In genomic region chr14:61386173-61386772, GRCh38 we compare ENCODE assay signal across 17 cellular contexts.
DNase-seq lines count a peak whose midpoint lies in the region; ATAC-seq and TF ChIP-seq lines count a peak whose summit lies in the region.
"Had no signal": no experiment of that assay in that cellular context is flagged by ENCODE, and none has a peak within 500 bp of the region (broad histone marks: within the 10 kb centered on the region; RNA-seq: fewer than 3 reads in every experiment).

No MANE protein-coding gene starts in this region.

- H2BK120ac ChIP-seq in trophoblast cell (ENCODE audit: insufficient read depth, low read length, poor library complexity) = peak overlapping the region; percentile 95

- H4K91ac ChIP-seq in trophoblast cell (ENCODE audit: low read depth, low read length) = peak overlapping the region; percentile 93

- H3K23ac ChIP-seq in trophoblast cell (ENCODE audit: low read length) = no peak overlapping the region

- TF ChIP-seq CTCF in heart right ventricle (IDR thresholded peaks at IDR 0.05) = no peak
- no peak for TF ChIP-seq CTCF in thyroid gland (IDR thresholded peaks at IDR 0.05)
- no peak for TF ChIP-seq CTCF in GM10266 (IDR thresholded peaks at IDR 0.05; ENCODE audit: control insufficient read depth, insufficient read depth, low read depth, missing control alignments)

- peak overlapping the region; percentile 86 for H2AK5ac ChIP-seq in trophoblast cell (ENCODE audit: low read length)

- peaks cover 0 to 8% (median 0%) of the 10 kb centered on the region in 11 experiments; a peak in 3 of 22 replicates for H4K20me1 ChIP-seq in BLaER1 treated with 17β-estradiol and CSF1 and Interleukin-3, amounts not matched to agents 10 nM and 100 nM

- no peak overlapping the region for H2AFZ ChIP-seq in trophoblast cell (ENCODE audit: insufficient read depth, low read length, poor library complexity)

- peaks cover 18% of the 10 kb centered on the region for H3K79me2 ChIP-seq in trophoblast cell (ENCODE audit: control insufficient read depth, insufficient read depth, low read length, poor library complexity)

- H4K8ac ChIP-seq in trophoblast cell (ENCODE audit: low read depth, low read length) = peak overlapping the region; percentile 59

- H3K4me1 ChIP-seq in BLaER1 treated with 17β-estradiol and CSF1 and Interleukin-3, amounts not matched to agents 10 nM and 100 nM = peaks cover 46 to 88% (median 80%) of the 10 kb centered on the region in 10 experiments
- peaks cover 7 to 91% (median 54%) of the 10 kb centered on the region in 9 donors for H3K4me1 ChIP-seq in heart right ventricle
- H3K4me1 ChIP-seq in trophoblast cell (ENCODE audit: control insufficient read depth in 1 of 2, insufficient read depth in 2 of 2, low read length in 2 of 2) = peaks cover 42 to 52% of the 10 kb centered on the region in 2 experiments
- no peaks in the 10 kb centered on the region for H3K4me1 ChIP-seq in HAP-1
- peaks cover 0 to 37% of the 10 kb centered on the region in 2 donors for H3K4me1 ChIP-seq in thyroid gland
- H3K4me1 ChIP-seq: SJCRH30 had no signal

- no peaks in the 10 kb centered on the region for H3K27me3 ChIP-seq in BLaER1 treated with 17β-estradiol and CSF1 and Interleukin-3, amounts not matched to agents 10 nM and 100 nM
- H3K27me3 ChIP-seq in heart right ventricle (no peaks in the 10 kb centered on the region), trophoblast cell (ENCODE audit: insufficient read depth, low read length) (no peaks in the 10 kb centered on the region), HAP-1 (ENCODE audit: low read depth) (peaks cover 3% of the 10 kb centered on the region; the same call in 1 of the 2 replicates), thyroid gland (no peaks in the 10 kb centered on the region)
- H3K27me3 ChIP-seq: SJCRH30 had no signal

- no peak overlapping the region for H3K4me3 ChIP-seq in BLaER1 treated with 17β-estradiol and CSF1 and Interleukin-3, amounts not matched to agents 10 nM and 100 nM
- H3K4me3 ChIP-seq in heart right ventricle (no peak overlapping the region), trophoblast cell (ENCODE audit: low read depth, low read length) (no peak overlapping the region), HAP-1 (no peak overlapping the region), thyroid gland (replicated peaks in 1 of 3) (no peak overlapping the region)
- H3K4me3 ChIP-seq: SJCRH30 had no signal

- peak overlapping the region in 1 of 11 experiments; percentile 25; a peak in 1 of 22 replicates for H3K9ac ChIP-seq in BLaER1 treated with 17β-estradiol and CSF1 and Interleukin-3, amounts not matched to agents 10 nM and 100 nM
- H3K9ac ChIP-seq in trophoblast cell (ENCODE audit: low read length) = no peak overlapping the region

- WGBS in heart right ventricle, 2 donors = 48 to 49% methylated on average over 9 of the region's 9 CpGs
- WGBS in trophoblast cell (ENCODE audit: extremely low coverage, insufficient coverage, insufficient read length) = no CpG with 5 or more reads among the region's 9 CpGs
- 87% methylated on average over 9 of the region's 9 CpGs for WGBS in thyroid gland, 2 donors

- ATAC-seq in heart right ventricle = peak in 4 of 8 donors; percentile 25 to 63 (median 33)

- H3K9me3 ChIP-seq in BLaER1 treated with 17β-estradiol and CSF1 and Interleukin-3, amounts not matched to agents 10 nM and 100 nM (replicated peaks in 1 of 11) = no peaks in the 10 kb centered on the region
- H3K9me3 ChIP-seq in KOPT-K1 (ENCODE audit: insufficient read depth, low read length, poor library complexity, severe bottlenecking) = no peaks in the 10 kb centered on the region
- H3K9me3 ChIP-seq in heart right ventricle = no peaks in the 10 kb centered on the region
- H3K9me3 ChIP-seq in trophoblast cell (ENCODE audit: insufficient read depth, low read depth, low read length) = no peaks in the 10 kb centered on the region
- H3K9me3 ChIP-seq in HAP-1 = no peaks in the 10 kb centered on the region
- no peaks in the 10 kb centered on the region for H3K9me3 ChIP-seq in thyroid gland
- H3K9me3 ChIP-seq: SJCRH30 had no signal

- TF ChIP-seq POLR2A in thyroid gland (IDR thresholded peaks at IDR 0.05) = no peak

- peak overlapping the region; percentile 68 for H2BK5ac ChIP-seq in trophoblast cell (ENCODE audit: low read depth, low read length, poor library complexity)

- H3K79me1 ChIP-seq in trophoblast cell (ENCODE audit: low read length) = peaks cover 33% of the 10 kb centered on the region

- no peaks in the 10 kb centered on the region for H3K36me3 ChIP-seq in BLaER1 treated with 17β-estradiol and CSF1 and Interleukin-3, amounts not matched to agents 10 nM and 100 nM
- peaks cover 11% of the 10 kb centered on the region for H3K36me3 ChIP-seq in KOPT-K1 (ENCODE audit: insufficient read depth, low read length)
- no peaks in the 10 kb centered on the region for H3K36me3 ChIP-seq in heart right ventricle
- H3K36me3 ChIP-seq in trophoblast cell (ENCODE audit: control insufficient read depth in 1 of 2, insufficient read depth in 2 of 2, low read length in 2 of 2) = no peaks in the 10 kb centered on the region
- H3K36me3 ChIP-seq in HAP-1 (replicated peaks) = no peaks in the 10 kb centered on the region
- H3K36me3 ChIP-seq in thyroid gland = no peaks in the 10 kb centered on the region
- H3K36me3 ChIP-seq: SJCRH30 had no signal

- peak overlapping the region; percentile 91 for H3K18ac ChIP-seq in trophoblast cell (ENCODE audit: low read length)

- H2BK12ac ChIP-seq in trophoblast cell (ENCODE audit: low read length) = peak overlapping the region; percentile 93

- DNase-seq in heart right ventricle = no peak
- DNase-seq in trophoblast cell = no peak
- DNase-seq in T-helper 1 cell = no peak
- no peak for DNase-seq in HAP-1 (ENCODE audit: low spot score in 2 of 2)
- DNase-seq in thyroid gland = no peak
- no peak for DNase-seq in GM10266 (ENCODE audit: extremely low spot score)
- DNase-seq: DMS79 treated with DMSO at 0.1 percent for 48 hours, GOT3, KBM-7, MV-4-11, NCI-H1694 treated with DMSO at 0.1 percent for 48 hours, NCI-H524, NCI-H82, SJCRH30 had no signal

- peak overlapping the region in 9 of 11 experiments; percentile 47 to 84 (median 80); a peak in 17 of 22 replicates for H3K4me2 ChIP-seq in BLaER1 treated with 17β-estradiol and CSF1 and Interleukin-3, amounts not matched to agents 10 nM and 100 nM
- H3K4me2 ChIP-seq in trophoblast cell (ENCODE audit: low read length) = no peak overlapping the region

- peak overlapping the region; percentile 49 for H4K12ac ChIP-seq in trophoblast cell (ENCODE audit: low read depth, low read length)

- intact Hi-C loops in heart right ventricle (cut with DNase I) = no loop called here
- intact Hi-C loops in thyroid gland (cut with DNase I) = no loop called here

- H3K27ac ChIP-seq in BLaER1 treated with 17β-estradiol and CSF1 and Interleukin-3, amounts not matched to agents 10 nM and 100 nM = peak overlapping the region in 4 of 11 experiments; percentile 39 to 85 (median 82); a peak in 4 of 22 replicates
- peak overlapping the region; percentile 74 for H3K27ac ChIP-seq in KOPT-K1 (ENCODE audit: low read depth, low read length, poor library complexity, severe bottlenecking)
- peak overlapping the region in 6 of 10 donors; percentile 20 to 80 (median 59) for H3K27ac ChIP-seq in heart right ventricle
- H3K27ac ChIP-seq in trophoblast cell (ENCODE audit: low read depth, low read length) = peak overlapping the region; percentile 81
- no peak overlapping the region for H3K27ac ChIP-seq in thyroid gland
- H3K27ac ChIP-seq: RWPE1, SJCRH30 had no signal

- peak overlapping the region; percentile 88 for H3K14ac ChIP-seq in trophoblast cell (ENCODE audit: low read length)

- in situ Hi-C loops in HAP-1 (cut with MboI; ENCODE audit: low sequenced_read_pairs) = no loop called here

- H3K4ac ChIP-seq in trophoblast cell (ENCODE audit: low read depth, low read length) = peak overlapping the region; percentile 71

Comparison
In these comparisons a context has a peak if more than half of its experiments do, and no peak if none do; other contexts are left out.
1. H3K27ac ChIP-seq: peak in KOPT-K1 (single experiment), heart right ventricle (6 of 10) and trophoblast cell (single experiment); none in thyroid gland (0 of 3).